Comparison of ENCODE assay signal across 1 cellular context in genomic region chr10:43099339-43099738, GRCh38.
TF ChIP-seq lines count a peak whose summit lies in the region.

No MANE protein-coding gene starts in this region.

TF ChIP-seq in HEK293, 187 proteins besides CTCF, POLR2A, EP300 and RAD21 (continued from another document):
- TF ChIP-seq, protein P1, sequence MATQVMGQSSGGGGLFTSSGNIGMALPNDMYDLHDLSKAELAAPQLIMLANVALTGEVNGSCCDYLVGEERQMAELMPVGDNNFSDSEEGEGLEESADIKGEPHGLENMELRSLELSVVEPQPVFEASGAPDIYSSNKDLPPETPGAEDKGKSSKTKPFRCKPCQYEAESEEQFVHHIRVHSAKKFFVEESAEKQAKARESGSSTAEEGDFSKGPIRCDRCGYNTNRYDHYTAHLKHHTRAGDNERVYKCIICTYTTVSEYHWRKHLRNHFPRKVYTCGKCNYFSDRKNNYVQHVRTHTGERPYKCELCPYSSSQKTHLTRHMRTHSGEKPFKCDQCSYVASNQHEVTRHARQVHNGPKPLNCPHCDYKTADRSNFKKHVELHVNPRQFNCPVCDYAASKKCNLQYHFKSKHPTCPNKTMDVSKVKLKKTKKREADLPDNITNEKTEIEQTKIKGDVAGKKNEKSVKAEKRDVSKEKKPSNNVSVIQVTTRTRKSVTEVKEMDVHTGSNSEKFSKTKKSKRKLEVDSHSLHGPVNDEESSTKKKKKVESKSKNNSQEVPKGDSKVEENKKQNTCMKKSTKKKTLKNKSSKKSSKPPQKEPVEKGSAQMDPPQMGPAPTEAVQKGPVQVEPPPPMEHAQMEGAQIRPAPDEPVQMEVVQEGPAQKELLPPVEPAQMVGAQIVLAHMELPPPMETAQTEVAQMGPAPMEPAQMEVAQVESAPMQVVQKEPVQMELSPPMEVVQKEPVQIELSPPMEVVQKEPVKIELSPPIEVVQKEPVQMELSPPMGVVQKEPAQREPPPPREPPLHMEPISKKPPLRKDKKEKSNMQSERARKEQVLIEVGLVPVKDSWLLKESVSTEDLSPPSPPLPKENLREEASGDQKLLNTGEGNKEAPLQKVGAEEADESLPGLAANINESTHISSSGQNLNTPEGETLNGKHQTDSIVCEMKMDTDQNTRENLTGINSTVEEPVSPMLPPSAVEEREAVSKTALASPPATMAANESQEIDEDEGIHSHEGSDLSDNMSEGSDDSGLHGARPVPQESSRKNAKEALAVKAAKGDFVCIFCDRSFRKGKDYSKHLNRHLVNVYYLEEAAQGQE (tag by site-specific recombination; IDR thresholded peaks at IDR 0.05): peak; percentile 46; the same call in 1 of the 2 replicates
- TF ChIP-seq ZNF629 (tag by site-specific recombination; IDR thresholded peaks at IDR 0.05): peak; percentile 35; the same call in 1 of the 2 replicates
- peak; percentile 64; the same call in 1 of the 2 replicates for TF ChIP-seq ZNF140 (tag by site-specific recombination; IDR thresholded peaks at IDR 0.05)
- peak; percentile 91 for TF ChIP-seq ZNF394 (tag by site-specific recombination; IDR thresholded peaks at IDR 0.05; ENCODE audit: borderline replicate concordance)
- peak; percentile 59; the same call in 1 of the 2 replicates for TF ChIP-seq ZNF664 (tag by site-specific recombination; IDR thresholded peaks at IDR 0.05)
- TF ChIP-seq ZNF791 (tag by site-specific recombination; IDR thresholded peaks at IDR 0.05): peak; percentile 57; the same call in 1 of the 2 replicates
- TF ChIP-seq ZNF426 (tag by site-specific recombination; IDR thresholded peaks at IDR 0.05): peak; percentile 72
- TF ChIP-seq ZNF518A (tag by site-specific recombination; conservative IDR thresholded peaks at IDR 0.05; ENCODE audit: low read depth): peak; percentile 83
- TF ChIP-seq ZBTB8A (tag by site-specific recombination; IDR thresholded peaks at IDR 0.05): peak; percentile 62
- peak; percentile 59; the same call in 1 of the 2 replicates for TF ChIP-seq ZNF558 (tag by site-specific recombination; IDR thresholded peaks at IDR 0.05)
